ENCODE assay signal across 39 cellular contexts in the genomic region with DNA sequence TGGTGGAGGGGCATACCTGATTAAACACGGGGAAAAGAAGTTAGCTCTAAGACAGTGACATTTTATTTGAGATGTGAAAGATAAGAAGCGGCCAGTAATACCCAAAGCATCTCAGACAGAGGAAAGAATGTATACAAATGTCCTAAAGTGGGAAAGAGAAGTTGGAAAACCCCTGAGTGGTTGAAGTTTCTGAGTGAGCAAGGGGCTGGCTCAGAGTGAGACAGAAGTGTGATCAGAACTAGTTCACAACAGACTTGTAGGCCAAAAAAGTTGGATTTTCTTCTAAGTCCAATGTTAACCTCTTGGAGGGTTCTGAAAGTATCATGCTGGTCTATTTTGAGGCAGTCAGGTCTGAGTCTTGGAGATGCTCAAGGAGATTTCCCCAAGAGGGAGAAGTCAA.
"Had no signal": no experiment of that assay in that cellular context is flagged by ENCODE, and none has a peak within 500 bp of the region (broad histone marks: within the 10 kb centered on the region; RNA-seq: fewer than 3 reads in every experiment).

No MANE protein-coding gene starts in this region.

- H3K4me2 ChIP-seq: hepatocyte had no signal

- H3K27me3 ChIP-seq: gastroesophageal sphincter, hepatocyte, neutrophil, ovary, sigmoid colon, uterus had no signal

- ATAC-seq: activated CD4-positive, CD25-positive, alpha-beta regulatory T cell treated with anti-CD3 and anti-CD28 coated beads, Interleukin-2, amount 50 U/mL, for 24 hours; gastroesophageal sphincter; left ventricle myocardium superior; stimulated activated memory B cell treated with anti-CD40 and anti-IgM and Interleukin-4, amounts not matched to agents 10 μg/mL and 1 μg/mL and 100 μg/mL, for 72 hours; stimulated activated naive CD8-positive, alpha-beta T cell treated with anti-CD3 and anti-CD28 coated beads, Interleukin-15, amount 100 ng/mL, for 72 hours; T-helper 17 cell had no signal

- FAIRE-seq: colon, endometrium, small intestine had no signal

- DNase-seq: activated CD4-positive, alpha-beta memory T cell treated with anti-CD3 and anti-CD28 coated beads for 36 hours; activated CD4-positive, alpha-beta T cell treated with anti-CD3 and anti-CD28 coated beads, Interleukin-2, amount 10 ng/mL, durations not matched to agents 24 days and 14 days; activated CD8-positive, alpha-beta memory T cell treated with anti-CD3 and anti-CD28 coated beads, Interleukin-2, amount 50 U/mL, for 4 hours; activated gamma-delta T cell; activated naive CD4-positive, alpha-beta T cell treated with anti-CD3 and anti-CD28 coated beads, Interleukin-2, amount 10 ng/mL, durations not matched to agents 7 days and 5 days; activated naive CD8-positive, alpha-beta T cell treated with anti-CD3 and anti-CD28 coated beads, Interleukin-2, amount 10 ng/mL, durations not matched to agents 7 days and 5 days; activated T-cell treated with anti-CD3 and anti-CD28 coated beads, Interleukin-2, amount 50 U/mL, for 1 hour; amniotic stem cell; caudate nucleus; effector CD8-positive, alpha-beta T cell; islet precursor cell; left ventricle myocardium superior; naive B cell; nephron progenitor cell; ovary; retina; sigmoid colon; small intestine; stimulated activated CD4-positive, alpha-beta T cell treated with anti-CD3 and anti-CD28 coated beads, Interleukin-1b, Interleukin-23, amount 100 ng/mL, for 48 hours; stimulated activated CD4-positive, alpha-beta T cell treated with anti-CD3 and anti-CD28 coated beads, Interleukin-4, amount 100 ng/mL, for 4 hours; stimulated activated CD8-positive, alpha-beta memory T cell treated with anti-CD3 and anti-CD28 coated beads, Interleukin-4, amount 100 ng/mL, for 48 hours; stimulated activated naive CD8-positive, alpha-beta T cell treated with anti-CD3 and anti-CD28 coated beads, Interleukin-15, amount 100 ng/mL, for 72 hours; substantia nigra; T-helper 17 cell; T1000; uterus; WERI-Rb-1 had no signal

- H3K4me1 Mint-ChIP-seq: activated CD4-positive, alpha-beta T cell treated with anti-CD3 and anti-CD28 coated beads, Interleukin-2, amount 10 ng/mL, durations not matched to agents 24 days and 14 days; activated naive CD4-positive, alpha-beta T cell treated with anti-CD3 and anti-CD28 coated beads, Interleukin-2, amount 10 ng/mL, durations not matched to agents 7 days and 5 days; activated naive CD8-positive, alpha-beta T cell treated with anti-CD3 and anti-CD28 coated beads, Interleukin-2, amount 10 ng/mL, durations not matched to agents 7 days and 5 days; mesothelial cell of epicardium; naive B cell; stimulated activated memory B cell treated with anti-CD40 and anti-IgM and Interleukin-4, amounts not matched to agents 10 μg/mL and 1 μg/mL and 100 μg/mL, for 72 hours; stimulated activated naive CD8-positive, alpha-beta T cell treated with anti-CD3 and anti-CD28 coated beads, Interleukin-15, amount 100 ng/mL, for 72 hours; T-helper 17 cell had no signal

- H3K4me3 ChIP-seq: gastroesophageal sphincter, hepatocyte, ovary, prostate gland, sigmoid colon, uterus had no signal

- H3K36me3 ChIP-seq: gastroesophageal sphincter, neutrophil, ovary, prostate gland, sigmoid colon, uterus, WERI-Rb-1 had no signal

- H3K9me3 ChIP-seq: gastroesophageal sphincter, neutrophil, ovary, prostate gland, sigmoid colon, uterus had no signal

- H3K36me3 Mint-ChIP-seq: activated CD4-positive, alpha-beta memory T cell treated with anti-CD3 and anti-CD28 coated beads for 36 hours; activated naive CD4-positive, alpha-beta T cell treated with anti-CD3 and anti-CD28 coated beads, Interleukin-2, amount 10 ng/mL, durations not matched to agents 7 days and 5 days; activated naive CD8-positive, alpha-beta T cell treated with anti-CD3 and anti-CD28 coated beads, Interleukin-2, amount 10 ng/mL, durations not matched to agents 7 days and 5 days; mesothelial cell of epicardium; naive B cell; stimulated activated memory B cell treated with anti-CD40 and anti-IgM and Interleukin-4, amounts not matched to agents 10 μg/mL and 1 μg/mL and 100 μg/mL, for 72 hours; type B pancreatic cell had no signal

- H3K4me1 ChIP-seq: gastroesophageal sphincter, prostate gland, sigmoid colon, uterus had no signal

- H3K4me3 Mint-ChIP-seq: activated CD4-positive, alpha-beta memory T cell treated with anti-CD3 and anti-CD28 coated beads for 36 hours; activated CD4-positive, alpha-beta T cell treated with anti-CD3 and anti-CD28 coated beads, Interleukin-2, amount 10 ng/mL, durations not matched to agents 24 days and 14 days; activated naive CD4-positive, alpha-beta T cell treated with anti-CD3 and anti-CD28 coated beads, Interleukin-2, amount 10 ng/mL, durations not matched to agents 7 days and 5 days; activated naive CD8-positive, alpha-beta T cell treated with anti-CD3 and anti-CD28 coated beads, Interleukin-2, amount 10 ng/mL, durations not matched to agents 7 days and 5 days; activated T-helper 1 cell treated with anti-CD3 and anti-CD28 coated beads, Interleukin-12 subunit alpha, Interleukin-12 subunit beta, Interleukin-2, Interleukin-4 antibody, amounts not matched to agents 30 ng/mL and 10 ng/mL and 1 ng/mL, durations not matched to agents 14 hours and 24 hours and 36 hours; mesothelial cell of epicardium; naive B cell; nephron progenitor cell; stimulated activated memory B cell treated with anti-CD40 and anti-IgM and Interleukin-4, amounts not matched to agents 10 μg/mL and 1 μg/mL and 100 μg/mL, for 72 hours; stimulated activated naive CD8-positive, alpha-beta T cell treated with anti-CD3 and anti-CD28 coated beads, Interleukin-15, amount 100 ng/mL, for 72 hours; T-helper 17 cell; type B pancreatic cell had no signal

- H3K27ac ChIP-seq: epithelial cell of prostate, gastroesophageal sphincter, hepatocyte, neutrophil, ovary, prostate gland, sigmoid colon, uterus, WERI-Rb-1 had no signal

- H2AFZ ChIP-seq: hepatocyte had no signal

- H3K9me3 Mint-ChIP-seq: activated CD4-positive, alpha-beta memory T cell treated with anti-CD3 and anti-CD28 coated beads for 36 hours; activated CD4-positive, alpha-beta T cell treated with anti-CD3 and anti-CD28 coated beads, Interleukin-2, amount 10 ng/mL, durations not matched to agents 24 days and 14 days; activated naive CD4-positive, alpha-beta T cell treated with anti-CD3 and anti-CD28 coated beads, Interleukin-2, amount 10 ng/mL, durations not matched to agents 7 days and 5 days; activated T-helper 1 cell treated with anti-CD3 and anti-CD28 coated beads, Interleukin-12 subunit alpha, Interleukin-12 subunit beta, Interleukin-2, Interleukin-4 antibody, amounts not matched to agents 30 ng/mL and 10 ng/mL and 1 ng/mL, durations not matched to agents 14 hours and 24 hours and 36 hours had no signal

- H3K79me2 ChIP-seq: hepatocyte had no signal

- H3K27ac Mint-ChIP-seq: activated CD4-positive, alpha-beta memory T cell treated with anti-CD3 and anti-CD28 coated beads for 36 hours; activated CD4-positive, alpha-beta T cell treated with anti-CD3 and anti-CD28 coated beads, Interleukin-2, amount 10 ng/mL, durations not matched to agents 24 days and 14 days; activated naive CD4-positive, alpha-beta T cell treated with anti-CD3 and anti-CD28 coated beads, Interleukin-2, amount 10 ng/mL, durations not matched to agents 7 days and 5 days; activated naive CD8-positive, alpha-beta T cell treated with anti-CD3 and anti-CD28 coated beads, Interleukin-2, amount 10 ng/mL, durations not matched to agents 7 days and 5 days; activated T-helper 1 cell treated with anti-CD3 and anti-CD28 coated beads, Interleukin-12 subunit alpha, Interleukin-12 subunit beta, Interleukin-2, Interleukin-4 antibody, amounts not matched to agents 30 ng/mL and 10 ng/mL and 1 ng/mL, durations not matched to agents 14 hours and 24 hours and 36 hours; mesothelial cell of epicardium; naive B cell; nephron progenitor cell; stimulated activated memory B cell treated with anti-CD40 and anti-IgM and Interleukin-4, amounts not matched to agents 10 μg/mL and 1 μg/mL and 100 μg/mL, for 72 hours; stimulated activated naive CD8-positive, alpha-beta T cell treated with anti-CD3 and anti-CD28 coated beads, Interleukin-15, amount 100 ng/mL, for 72 hours; T-helper 17 cell; type B pancreatic cell had no signal

- H3K27me3 Mint-ChIP-seq: activated CD4-positive, alpha-beta memory T cell treated with anti-CD3 and anti-CD28 coated beads for 36 hours; activated CD4-positive, alpha-beta T cell treated with anti-CD3 and anti-CD28 coated beads, Interleukin-2, amount 10 ng/mL, durations not matched to agents 24 days and 14 days; naive B cell; stimulated activated memory B cell treated with anti-CD40 and anti-IgM and Interleukin-4, amounts not matched to agents 10 μg/mL and 1 μg/mL and 100 μg/mL, for 72 hours had no signal
